9 cellular contexts compared by ENCODE assay signal in genomic region chr20:32018269-32019155, GRCh38. TPM values are rescaled to one million over a fixed set of nuclear protein-coding genes. Genes with fewer than 3 reads are reported as not detected.
A peak's percentile ranks its signal among the peaks of the same experiment; 100 is the strongest.
DNase-seq lines count a peak whose midpoint lies in the region; ATAC-seq and TF ChIP-seq lines count a peak whose summit lies in the region.
"Had no signal": no experiment of that assay in that cellular context is flagged by ENCODE, and none has a peak within 500 bp of the region (broad histone marks: within the 10 kb centered on the region; RNA-seq: fewer than 3 reads in every experiment).

No MANE protein-coding gene starts in this region.

- DNase-seq in Daoy (ENCODE audit: low read depth) (peak; percentile 68), NAMALWA (ENCODE audit: low spot score) (peak; percentile 31), SW480 (ENCODE audit: low spot score) (peak; percentile 98), left lobe of liver (ENCODE audit: low spot score) (peak; percentile 57), mesenteric fat pad (ENCODE audit: low spot score) (no peak)
- peak in 2 of 3 donors; percentile 5 to 32 for DNase-seq in stimulated activated CD4-positive, alpha-beta T cell treated with anti-CD3 and anti-CD28 coated beads, TNF-alpha, amount 100 ng/mL, for 1 hour (ENCODE audit: low read depth in 3 of 3, low spot score in 1 of 3)

- H3K27ac Mint-ChIP-seq in brain: peak overlapping the region in 1 of 5 experiments; percentile 59

- ATAC-seq in left lobe of liver (peak; percentile 82), HG03159 (IDR thresholded peaks at IDR 0.05; ENCODE audit: unreplicated experiment) (no peak)

- peaks cover 27% of the 10 kb centered on the region for H3K4me1 Mint-ChIP-seq in brain

- peaks cover 48% of the 10 kb centered on the region for H3K27me3 Mint-ChIP-seq in brain

- TF ChIP-seq CTCF in brain (conservative IDR thresholded peaks at IDR 0.05): peak in 1 of 2 experiments; percentile 3

- peak overlapping the region; percentile 74 to 88 (median 80) for H3K4me3 Mint-ChIP-seq in brain

- peaks cover 0 to 21% (median 3%) of the 10 kb centered on the region in 5 experiments for H3K9me3 Mint-ChIP-seq in brain

- peaks cover 5% of the 10 kb centered on the region for H3K36me3 Mint-ChIP-seq in brain

RNA-seq across cellular contexts. Expression of gene CCM2L, which starts 8.3 kb away (rescaled TPM):
- 1.0 and 2.1 TPM in 2 replicates for total RNA-seq in Daoy (2014; rRNA removed; shearing (Covaris generic))
- 6.7 TPM for polyA plus RNA-seq in brain (ENCODE audit: insufficient read depth, low read depth, low replicate concordance)
- total RNA-seq in left lobe of liver: 1.5 TPM
- total RNA-seq in mesenteric fat pad: 10.4 TPM
- total RNA-seq: RPMI7951 had no signal

RNA-seq across cellular contexts. Expression of gene HCK, which starts 33.5 kb away (rescaled TPM):
- total RNA-seq in Daoy (2014; rRNA removed; shearing (Covaris generic)): 0.15 TPM in 1 of 2 replicates, not detected in the other
- polyA plus RNA-seq in brain (ENCODE audit: insufficient read depth, low read depth, low replicate concordance): 3.4 TPM
- total RNA-seq in left lobe of liver (3.7 TPM), mesenteric fat pad (35.1 TPM)
- total RNA-seq: RPMI7951 had no signal

RNA-seq across cellular contexts. Expression of gene XKR7, which starts 50.6 kb away (rescaled TPM):
- under 0.01 and 0.12 TPM in 2 replicates for total RNA-seq in Daoy (2014; rRNA removed; shearing (Covaris generic))
- polyA plus RNA-seq in brain (ENCODE audit: insufficient read depth, low read depth, low replicate concordance): 16.0 TPM
- not detected for total RNA-seq in left lobe of liver
- total RNA-seq in mesenteric fat pad: not detected
- total RNA-seq: RPMI7951 had no signal
